ENCODE assay signal across 1 cellular context in the genomic region with DNA sequence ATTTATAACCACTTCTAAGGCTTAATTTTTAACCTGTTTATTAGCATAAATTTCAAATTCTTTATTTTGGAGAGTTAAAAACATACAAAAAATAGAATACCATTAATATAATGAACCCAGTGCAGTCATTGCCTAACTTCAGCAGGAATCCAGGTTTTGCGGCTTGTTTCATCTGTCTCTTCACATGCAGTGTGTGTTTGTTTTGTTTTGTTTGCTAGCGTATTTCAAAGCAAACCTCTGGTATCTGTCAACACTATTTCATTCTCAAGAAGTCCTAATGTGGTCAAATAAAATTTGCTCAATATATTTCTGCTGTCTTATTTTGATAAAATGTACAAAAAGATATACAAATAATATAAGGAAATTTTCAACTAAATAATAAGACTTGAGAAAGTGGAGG.
TF ChIP-seq lines count a peak whose summit lies in the region.

No MANE protein-coding gene starts in this region.

TF ChIP-seq in HepG2, 621 proteins besides CTCF, POLR2A, EP300 and RAD21 (continued from another document and continues in another):
- TF ChIP-seq, protein P1, sequence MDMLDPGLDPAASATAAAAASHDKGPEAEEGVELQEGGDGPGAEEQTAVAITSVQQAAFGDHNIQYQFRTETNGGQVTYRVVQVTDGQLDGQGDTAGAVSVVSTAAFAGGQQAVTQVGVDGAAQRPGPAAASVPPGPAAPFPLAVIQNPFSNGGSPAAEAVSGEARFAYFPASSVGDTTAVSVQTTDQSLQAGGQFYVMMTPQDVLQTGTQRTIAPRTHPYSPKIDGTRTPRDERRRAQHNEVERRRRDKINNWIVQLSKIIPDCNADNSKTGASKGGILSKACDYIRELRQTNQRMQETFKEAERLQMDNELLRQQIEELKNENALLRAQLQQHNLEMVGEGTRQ (IDR thresholded peaks at IDR 0.05; ENCODE audit: low read depth, low read length): no peak
- TF ChIP-seq, protein P1 (CRISPR knock-in tag; IDR thresholded peaks at IDR 0.05; ENCODE audit: borderline replicate concordance): no peak
- no peak for TF ChIP-seq GPN1 (CRISPR knock-in tag; IDR thresholded peaks at IDR 0.05; ENCODE audit: borderline replicate concordance)
- TF ChIP-seq, protein P2, sequence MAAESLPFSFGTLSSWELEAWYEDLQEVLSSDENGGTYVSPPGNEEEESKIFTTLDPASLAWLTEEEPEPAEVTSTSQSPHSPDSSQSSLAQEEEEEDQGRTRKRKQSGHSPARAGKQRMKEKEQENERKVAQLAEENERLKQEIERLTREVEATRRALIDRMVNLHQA (CRISPR knock-in tag; IDR thresholded peaks at IDR 0.05): no peak
- no peak for TF ChIP-seq SMARCE1 (IDR thresholded peaks at IDR 0.05; ENCODE audit: borderline replicate concordance)
- TF ChIP-seq, protein P3, sequence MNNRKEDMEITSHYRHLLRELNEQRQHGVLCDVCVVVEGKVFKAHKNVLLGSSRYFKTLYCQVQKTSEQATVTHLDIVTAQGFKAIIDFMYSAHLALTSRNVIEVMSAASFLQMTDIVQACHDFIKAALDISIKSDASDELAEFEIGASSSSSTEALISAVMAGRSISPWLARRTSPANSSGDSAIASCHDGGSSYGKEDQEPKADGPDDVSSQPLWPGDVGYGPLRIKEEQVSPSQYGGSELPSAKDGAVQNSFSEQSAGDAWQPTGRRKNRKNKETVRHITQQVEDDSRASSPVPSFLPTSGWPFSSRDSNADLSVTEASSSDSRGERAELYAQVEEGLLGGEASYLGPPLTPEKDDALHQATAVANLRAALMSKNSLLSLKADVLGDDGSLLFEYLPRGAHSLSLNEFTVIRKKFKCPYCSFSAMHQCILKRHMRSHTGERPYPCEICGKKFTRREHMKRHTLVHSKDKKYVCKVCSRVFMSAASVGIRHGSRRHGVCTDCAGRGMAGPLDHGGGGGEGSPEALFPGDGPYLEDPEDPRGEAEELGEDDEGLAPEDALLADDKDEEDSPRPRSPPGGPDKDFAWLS (CRISPR knock-in tag; IDR thresholded peaks at IDR 0.05; ENCODE audit: borderline replicate concordance): no peak
- no peak for TF ChIP-seq ZSCAN9 (CRISPR knock-in tag; IDR thresholded peaks at IDR 0.05; ENCODE audit: borderline replicate concordance)
- no peak for TF ChIP-seq ATM (IDR thresholded peaks at IDR 0.05; ENCODE audit: borderline replicate concordance)
- no peak for TF ChIP-seq ZSCAN22 (CRISPR knock-in tag; IDR thresholded peaks at IDR 0.05)
- no peak for TF ChIP-seq ZNF333 (CRISPR knock-in tag; IDR thresholded peaks at IDR 0.05; ENCODE audit: borderline replicate concordance)
- no peak for TF ChIP-seq ZSCAN29 (CRISPR knock-in tag; conservative IDR thresholded peaks at IDR 0.05)
- peak; percentile 79 for TF ChIP-seq BHLHE40 (IDR thresholded peaks at IDR 0.05; ENCODE audit: low read length)
- no peak for TF ChIP-seq ZC3H13 (CRISPR knock-in tag; IDR thresholded peaks at IDR 0.05)
- TF ChIP-seq, protein P4, sequence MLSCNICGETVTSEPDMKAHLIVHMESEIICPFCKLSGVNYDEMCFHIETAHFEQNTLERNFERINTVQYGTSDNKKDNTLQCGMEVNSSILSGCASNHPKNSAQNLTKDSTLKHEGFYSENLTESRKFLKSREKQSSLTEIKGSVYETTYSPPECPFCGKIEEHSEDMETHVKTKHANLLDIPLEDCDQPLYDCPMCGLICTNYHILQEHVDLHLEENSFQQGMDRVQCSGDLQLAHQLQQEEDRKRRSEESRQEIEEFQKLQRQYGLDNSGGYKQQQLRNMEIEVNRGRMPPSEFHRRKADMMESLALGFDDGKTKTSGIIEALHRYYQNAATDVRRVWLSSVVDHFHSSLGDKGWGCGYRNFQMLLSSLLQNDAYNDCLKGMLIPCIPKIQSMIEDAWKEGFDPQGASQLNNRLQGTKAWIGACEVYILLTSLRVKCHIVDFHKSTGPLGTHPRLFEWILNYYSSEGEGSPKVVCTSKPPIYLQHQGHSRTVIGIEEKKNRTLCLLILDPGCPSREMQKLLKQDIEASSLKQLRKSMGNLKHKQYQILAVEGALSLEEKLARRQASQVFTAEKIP (CRISPR knock-in tag; IDR thresholded peaks at IDR 0.05; ENCODE audit: borderline replicate concordance): no peak
- no peak for TF ChIP-seq ZNF30 (CRISPR knock-in tag; IDR thresholded peaks at IDR 0.05)
- TF ChIP-seq EEA1 (CRISPR knock-in tag; IDR thresholded peaks at IDR 0.05; ENCODE audit: borderline replicate concordance): no peak
- TF ChIP-seq, protein P5, sequence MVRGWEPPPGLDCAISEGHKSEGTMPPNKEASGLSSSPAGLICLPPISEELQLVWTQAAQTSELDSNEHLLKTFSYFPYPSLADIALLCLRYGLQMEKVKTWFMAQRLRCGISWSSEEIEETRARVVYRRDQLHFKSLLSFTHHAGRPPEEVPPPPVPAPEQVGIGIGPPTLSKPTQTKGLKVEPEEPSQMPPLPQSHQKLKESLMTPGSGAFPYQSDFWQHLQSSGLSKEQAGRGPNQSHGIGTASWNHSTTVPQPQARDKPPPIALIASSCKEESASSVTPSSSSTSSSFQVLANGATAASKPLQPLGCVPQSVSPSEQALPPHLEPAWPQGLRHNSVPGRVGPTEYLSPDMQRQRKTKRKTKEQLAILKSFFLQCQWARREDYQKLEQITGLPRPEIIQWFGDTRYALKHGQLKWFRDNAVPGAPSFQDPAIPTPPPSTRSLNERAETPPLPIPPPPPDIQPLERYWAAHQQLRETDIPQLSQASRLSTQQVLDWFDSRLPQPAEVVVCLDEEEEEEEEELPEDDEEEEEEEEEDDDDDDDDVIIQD (CRISPR knock-in tag; IDR thresholded peaks at IDR 0.05; ENCODE audit: low read depth): no peak
- no peak for TF ChIP-seq DR1 (CRISPR knock-in tag; IDR thresholded peaks at IDR 0.05)
- TF ChIP-seq MTA3 (CRISPR knock-in tag; IDR thresholded peaks at IDR 0.05): no peak
- TF ChIP-seq SETDB1 (CRISPR knock-in tag; IDR thresholded peaks at IDR 0.05; ENCODE audit: borderline replicate concordance): no peak
- no peak for TF ChIP-seq ZNF121 (CRISPR knock-in tag; IDR thresholded peaks at IDR 0.05)
- TF ChIP-seq ZNF230 (CRISPR knock-in tag; IDR thresholded peaks at IDR 0.05): no peak
- TF ChIP-seq, protein P6, sequence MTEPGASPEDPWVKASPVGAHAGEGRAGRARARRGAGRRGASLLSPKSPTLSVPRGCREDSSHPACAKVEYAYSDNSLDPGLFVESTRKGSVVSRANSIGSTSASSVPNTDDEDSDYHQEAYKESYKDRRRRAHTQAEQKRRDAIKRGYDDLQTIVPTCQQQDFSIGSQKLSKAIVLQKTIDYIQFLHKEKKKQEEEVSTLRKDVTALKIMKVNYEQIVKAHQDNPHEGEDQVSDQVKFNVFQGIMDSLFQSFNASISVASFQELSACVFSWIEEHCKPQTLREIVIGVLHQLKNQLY (CRISPR knock-in tag; IDR thresholded peaks at IDR 0.05): no peak
- TF ChIP-seq, protein P7, sequence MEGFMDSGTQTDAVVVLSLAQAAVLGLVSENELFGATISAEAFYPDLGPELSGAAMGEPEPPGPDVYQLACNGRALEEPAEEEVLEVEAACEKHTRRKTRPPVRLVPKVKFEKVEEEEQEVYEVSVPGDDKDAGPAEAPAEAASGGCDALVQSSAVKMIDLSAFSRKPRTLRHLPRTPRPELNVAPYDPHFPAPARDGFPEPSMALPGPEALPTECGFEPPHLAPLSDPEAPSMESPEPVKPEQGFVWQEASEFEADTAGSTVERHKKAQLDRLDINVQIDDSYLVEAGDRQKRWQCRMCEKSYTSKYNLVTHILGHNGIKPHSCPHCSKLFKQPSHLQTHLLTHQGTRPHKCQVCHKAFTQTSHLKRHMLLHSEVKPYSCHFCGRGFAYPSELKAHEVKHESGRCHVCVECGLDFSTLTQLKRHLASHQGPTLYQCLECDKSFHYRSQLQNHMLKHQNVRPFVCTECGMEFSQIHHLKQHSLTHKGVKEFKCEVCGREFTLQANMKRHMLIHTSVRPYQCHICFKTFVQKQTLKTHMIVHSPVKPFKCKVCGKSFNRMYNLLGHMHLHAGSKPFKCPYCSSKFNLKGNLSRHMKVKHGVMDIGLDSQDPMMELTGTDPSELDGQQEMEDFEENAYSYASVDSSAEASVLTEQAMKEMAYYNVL (CRISPR knock-in tag; IDR thresholded peaks at IDR 0.05; ENCODE audit: borderline replicate concordance): no peak
- TF ChIP-seq, protein P8, sequence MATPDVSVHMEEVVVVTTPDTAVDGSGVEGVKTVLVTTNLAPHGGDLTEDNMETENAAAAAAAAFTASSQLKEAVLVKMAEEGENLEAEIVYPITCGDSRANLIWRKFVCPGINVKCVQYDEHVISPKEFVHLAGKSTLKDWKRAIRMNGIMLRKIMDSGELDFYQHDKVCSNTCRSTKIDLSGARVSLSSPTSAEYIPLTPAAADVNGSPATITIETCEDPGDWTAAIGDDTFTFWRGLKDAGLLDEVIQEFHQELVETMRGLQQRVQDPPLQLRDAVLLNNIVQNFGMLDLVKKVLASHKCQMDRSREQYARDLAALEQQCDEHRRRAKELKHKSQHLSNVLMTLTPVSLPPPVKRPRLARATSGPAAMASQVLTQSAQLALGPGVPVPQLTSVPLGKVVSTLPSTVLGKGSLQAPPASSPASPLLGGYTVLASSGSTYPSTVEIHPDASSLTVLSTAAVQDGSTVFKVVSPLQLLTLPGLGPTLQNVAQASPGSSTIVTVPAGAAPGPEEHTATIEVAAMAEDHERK (CRISPR knock-in tag; IDR thresholded peaks at IDR 0.05; ENCODE audit: low read depth): no peak
- TF ChIP-seq ARNT2 (CRISPR knock-in tag; IDR thresholded peaks at IDR 0.05; ENCODE audit: low read depth): no peak
- TF ChIP-seq, protein P9, sequence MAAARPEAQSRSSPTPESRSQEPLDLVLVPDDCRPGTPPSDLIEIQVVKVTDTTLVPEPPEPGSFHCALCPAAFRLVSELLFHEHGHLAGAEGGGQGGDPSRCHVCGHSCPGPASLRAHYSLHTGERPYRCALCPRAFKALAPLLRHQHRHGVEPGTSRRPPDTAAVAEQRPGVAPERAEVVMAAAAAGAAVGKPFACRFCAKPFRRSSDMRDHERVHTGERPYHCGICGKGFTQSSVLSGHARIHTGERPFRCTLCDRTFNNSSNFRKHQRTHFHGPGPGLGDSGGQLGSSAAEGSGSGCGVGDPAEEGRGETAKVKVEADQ (CRISPR knock-in tag; IDR thresholded peaks at IDR 0.05; ENCODE audit: borderline replicate concordance): no peak
- TF ChIP-seq, protein P10, sequence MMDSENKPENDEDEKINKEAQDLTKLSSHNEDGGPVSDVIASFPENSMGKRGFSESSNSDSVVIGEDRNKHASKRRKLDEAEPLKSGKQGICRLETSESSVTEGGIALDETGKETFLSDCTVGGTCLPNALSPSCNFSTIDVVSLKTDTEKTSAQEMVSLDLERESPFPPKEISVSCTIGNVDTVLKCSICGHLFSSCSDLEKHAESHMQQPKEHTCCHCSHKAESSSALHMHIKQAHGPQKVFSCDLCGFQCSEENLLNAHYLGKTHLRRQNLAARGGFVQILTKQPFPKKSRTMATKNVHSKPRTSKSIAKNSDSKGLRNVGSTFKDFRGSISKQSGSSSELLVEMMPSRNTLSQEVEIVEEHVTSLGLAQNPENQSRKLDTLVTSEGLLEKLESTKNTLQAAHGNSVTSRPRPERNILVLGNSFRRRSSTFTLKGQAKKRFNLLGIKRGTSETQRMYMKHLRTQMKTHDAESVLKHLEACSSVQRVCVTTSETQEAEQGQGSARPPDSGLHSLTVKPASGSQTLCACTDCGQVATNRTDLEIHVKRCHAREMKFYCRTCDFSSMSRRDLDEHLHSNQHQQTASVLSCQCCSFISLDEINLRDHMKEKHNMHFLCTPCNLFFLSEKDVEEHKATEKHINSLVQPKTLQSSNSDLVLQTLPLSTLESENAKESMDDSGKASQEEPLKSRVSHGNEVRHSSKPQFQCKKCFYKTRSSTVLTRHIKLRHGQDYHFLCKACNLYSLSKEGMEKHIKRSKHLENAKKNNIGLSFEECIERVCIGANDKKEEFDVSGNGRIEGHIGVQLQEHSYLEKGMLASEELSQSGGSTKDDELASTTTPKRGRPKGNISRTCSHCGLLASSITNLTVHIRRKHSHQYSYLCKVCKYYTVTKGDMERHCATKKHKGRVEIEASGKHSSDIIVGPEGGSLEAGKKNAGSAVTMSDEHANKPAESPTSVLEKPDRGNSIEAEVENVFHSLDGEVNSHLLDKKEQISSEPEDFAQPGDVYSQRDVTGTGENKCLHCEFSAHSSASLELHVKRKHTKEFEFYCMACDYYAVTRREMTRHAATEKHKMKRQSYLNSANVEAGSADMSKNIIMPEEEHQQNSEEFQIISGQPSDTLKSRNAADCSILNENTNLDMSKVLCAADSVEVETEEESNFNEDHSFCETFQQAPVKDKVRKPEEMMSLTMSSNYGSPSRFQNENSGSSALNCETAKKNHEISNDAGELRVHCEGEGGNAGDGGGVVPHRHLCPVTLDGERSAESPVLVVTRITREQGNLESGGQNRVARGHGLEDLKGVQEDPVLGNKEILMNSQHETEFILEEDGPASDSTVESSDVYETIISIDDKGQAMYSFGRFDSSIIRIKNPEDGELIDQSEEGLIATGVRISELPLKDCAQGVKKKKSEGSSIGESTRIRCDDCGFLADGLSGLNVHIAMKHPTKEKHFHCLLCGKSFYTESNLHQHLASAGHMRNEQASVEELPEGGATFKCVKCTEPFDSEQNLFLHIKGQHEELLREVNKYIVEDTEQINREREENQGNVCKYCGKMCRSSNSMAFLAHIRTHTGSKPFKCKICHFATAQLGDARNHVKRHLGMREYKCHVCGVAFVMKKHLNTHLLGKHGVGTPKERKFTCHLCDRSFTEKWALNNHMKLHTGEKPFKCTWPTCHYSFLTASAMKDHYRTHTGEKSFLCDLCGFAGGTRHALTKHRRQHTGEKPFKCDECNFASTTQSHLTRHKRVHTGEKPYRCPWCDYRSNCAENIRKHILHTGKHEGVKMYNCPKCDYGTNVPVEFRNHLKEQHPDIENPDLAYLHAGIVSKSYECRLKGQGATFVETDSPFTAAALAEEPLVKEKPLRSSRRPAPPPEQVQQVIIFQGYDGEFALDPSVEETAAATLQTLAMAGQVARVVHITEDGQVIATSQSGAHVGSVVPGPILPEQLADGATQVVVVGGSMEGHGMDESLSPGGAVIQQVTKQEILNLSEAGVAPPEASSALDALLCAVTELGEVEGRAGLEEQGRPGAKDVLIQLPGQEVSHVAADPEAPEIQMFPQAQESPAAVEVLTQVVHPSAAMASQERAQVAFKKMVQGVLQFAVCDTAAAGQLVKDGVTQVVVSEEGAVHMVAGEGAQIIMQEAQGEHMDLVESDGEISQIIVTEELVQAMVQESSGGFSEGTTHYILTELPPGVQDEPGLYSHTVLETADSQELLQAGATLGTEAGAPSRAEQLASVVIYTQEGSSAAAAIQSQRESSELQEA (CRISPR knock-in tag; IDR thresholded peaks at IDR 0.05; ENCODE audit: not compliant biosample characterization): no peak
- peak; percentile 43; the same call in 1 of the 2 replicates for TF ChIP-seq CEBPG (CRISPR knock-in tag; IDR thresholded peaks at IDR 0.05)
- TF ChIP-seq ZFP82 (CRISPR knock-in tag; IDR thresholded peaks at IDR 0.05; ENCODE audit: borderline replicate concordance): no peak
- TF ChIP-seq HMG20A (CRISPR knock-in tag; IDR thresholded peaks at IDR 0.05; ENCODE audit: borderline replicate concordance): peak; percentile 86; the same call in 1 of the 2 replicates
